Comparison of ENCODE assay signal across 15 cellular contexts in genomic region chr1:7224081-7224534, GRCh38.
"Had no signal": no experiment of that assay in that cellular context is flagged by ENCODE, and none has a peak within 500 bp of the region (broad histone marks: within the 10 kb centered on the region; RNA-seq: fewer than 3 reads in every experiment).

No MANE protein-coding gene starts in this region.

- H3K36me3 ChIP-seq: brain microvascular endothelial cell, upper lobe of right lung had no signal

- H3K9me3 Mint-ChIP-seq: activated CD4-positive, alpha-beta T cell treated with anti-CD3 and anti-CD28 coated beads, Interleukin-2, amount 10 ng/mL, durations not matched to agents 7 days and 5 days; activated T-helper 2 cell treated with anti-CD3 and anti-CD28 coated beads, Interferon-gamma antibody, Interleukin-2, Interleukin-4, amounts not matched to agents 10 μg/mL and 5 μg/mL and 100 μg/mL, durations not matched to agents 14 hours and 24 hours and 36 hours; endodermal cell; nephron; stimulated activated naive CD8-positive, alpha-beta T cell treated with anti-CD3 and anti-CD28 coated beads, Interleukin-15, Interleukin-2, amounts not matched to agents 100 ng/mL and 50 ng/mL, for 24 hours; T-helper 1 cell treated with Interleukin-12 subunit alpha and Interleukin-12 subunit beta and Interleukin-4 antibody, amounts not matched to agents 30 μg/mL and 1 μg/mL, for 36 hours; WTC11 had no signal

- H3K4me1 ChIP-seq: upper lobe of right lung had no signal

- H3K27me3 Mint-ChIP-seq: activated CD4-positive, alpha-beta T cell treated with anti-CD3 and anti-CD28 coated beads, Interleukin-2, amount 10 ng/mL, durations not matched to agents 7 days and 5 days; stimulated activated naive CD8-positive, alpha-beta T cell treated with anti-CD3 and anti-CD28 coated beads, Interleukin-15, Interleukin-2, amounts not matched to agents 100 ng/mL and 50 ng/mL, for 24 hours had no signal

- H3K4me1 Mint-ChIP-seq: activated CD4-positive, alpha-beta T cell treated with anti-CD3 and anti-CD28 coated beads, Interleukin-2, amount 10 ng/mL, durations not matched to agents 7 days and 5 days; endodermal cell; nephron; WTC11 had no signal

- H3K27ac Mint-ChIP-seq: activated CD4-positive, alpha-beta T cell treated with anti-CD3 and anti-CD28 coated beads, Interleukin-2, amount 10 ng/mL, durations not matched to agents 7 days and 5 days; activated T-helper 2 cell treated with anti-CD3 and anti-CD28 coated beads, Interferon-gamma antibody, Interleukin-2, Interleukin-4, amounts not matched to agents 10 μg/mL and 5 μg/mL and 100 μg/mL, durations not matched to agents 14 hours and 24 hours and 36 hours; endodermal cell; nephron; stimulated activated naive CD8-positive, alpha-beta T cell treated with anti-CD3 and anti-CD28 coated beads, Interleukin-15, Interleukin-2, amounts not matched to agents 100 ng/mL and 50 ng/mL, for 24 hours; T-helper 1 cell treated with Interleukin-12 subunit alpha and Interleukin-12 subunit beta and Interleukin-4 antibody, amounts not matched to agents 30 μg/mL and 1 μg/mL, for 36 hours; WTC11 had no signal

- H3K9me3 ChIP-seq: upper lobe of right lung had no signal

- H3K4me3 Mint-ChIP-seq: activated CD4-positive, alpha-beta T cell treated with anti-CD3 and anti-CD28 coated beads, Interleukin-2, amount 10 ng/mL, durations not matched to agents 7 days and 5 days; endodermal cell; nephron; stimulated activated naive CD8-positive, alpha-beta T cell treated with anti-CD3 and anti-CD28 coated beads, Interleukin-15, Interleukin-2, amounts not matched to agents 100 ng/mL and 50 ng/mL, for 24 hours; T-helper 1 cell treated with Interleukin-12 subunit alpha and Interleukin-12 subunit beta and Interleukin-4 antibody, amounts not matched to agents 30 μg/mL and 1 μg/mL, for 36 hours; WTC11 had no signal

- H3K36me3 Mint-ChIP-seq: WTC11 had no signal

- H3K4me3 ChIP-seq: upper lobe of right lung had no signal

- H3K27ac ChIP-seq: brain microvascular endothelial cell, upper lobe of right lung had no signal

- H3K27me3 ChIP-seq: brain microvascular endothelial cell had no signal

- DNase-seq: activated CD4-positive, alpha-beta T cell treated with anti-CD3 and anti-CD28 coated beads, Interleukin-2, amount 10 ng/mL, durations not matched to agents 7 days and 5 days; activated naive CD4-positive, alpha-beta T cell treated with anti-CD3 and anti-CD28 coated beads, Interleukin-2, amount 50 U/mL, for 16 hours; cerebellar nuclear complex; erythroblast; glutamatergic neuron; stimulated activated CD4-positive, alpha-beta T cell treated with anti-CD3 and anti-CD28 coated beads, Interleukin-2, amount 100 ng/mL, for 48 hours; upper lobe of right lung had no signal

- ATAC-seq: sciatic nerve, upper lobe of right lung had no signal
